In the genomic region with DNA sequence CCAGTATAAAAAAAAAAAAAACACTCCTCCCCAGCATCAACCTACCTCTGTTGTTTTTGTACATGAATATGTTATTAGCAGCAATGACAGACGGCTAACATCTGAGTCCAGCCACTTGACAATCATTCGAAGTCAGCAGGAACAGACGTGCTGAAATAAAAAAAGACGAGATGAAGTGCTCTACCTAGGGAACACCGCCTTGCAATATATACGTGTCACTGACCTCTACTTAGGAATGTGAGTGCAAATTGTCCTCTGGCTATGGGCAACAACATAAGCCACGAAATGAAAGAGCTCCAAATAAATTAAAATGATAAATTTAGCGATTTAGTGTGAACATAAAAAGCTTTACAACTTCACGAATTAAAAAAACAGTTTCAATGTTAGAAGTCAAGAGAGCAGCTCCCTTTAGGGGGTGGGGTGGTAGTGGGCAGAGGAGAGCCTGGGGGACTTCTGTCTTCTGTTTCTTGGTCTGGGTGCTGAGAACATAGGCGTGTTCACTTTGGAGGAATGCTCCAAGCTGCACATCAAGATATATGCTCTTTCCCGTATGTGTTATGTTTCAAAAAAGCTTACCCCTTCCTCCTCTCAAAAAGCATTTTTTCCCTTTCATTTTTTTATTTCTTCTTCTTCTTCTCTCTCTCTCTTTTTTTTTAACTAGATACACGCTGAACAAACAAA, we compare ENCODE assay signal across 1 cellular context.
TF ChIP-seq lines count a peak whose summit lies in the region.

No MANE protein-coding gene starts in this region.

TF ChIP-seq in endothelial cell of umbilical vein, 7 proteins besides CTCF, POLR2A, EP300 and RAD21:
- TF ChIP-seq EZH2 (IDR thresholded peaks at IDR 0.05; ENCODE audit: borderline replicate concordance, low read depth, low read length, severe bottlenecking) (no peak), FOS (IDR thresholded peaks at IDR 0.05; ENCODE audit: borderline replicate concordance, insufficient read depth, low read length) (no peak), MYC (IDR thresholded peaks at IDR 0.05; ENCODE audit: low read depth, low read length) (no peak), GATA2 (IDR thresholded peaks at IDR 0.05; ENCODE audit: insufficient read depth, insufficient read length, low read depth, low read length) (no peak), POLR2AphosphoS5 (IDR thresholded peaks at IDR 0.05; ENCODE audit: insufficient read depth, low read depth, low read length) (no peak), JUN (IDR thresholded peaks at IDR 0.05; ENCODE audit: borderline replicate concordance, insufficient read depth, insufficient read length, low read depth) (no peak)
- TF ChIP-seq, protein P1, sequence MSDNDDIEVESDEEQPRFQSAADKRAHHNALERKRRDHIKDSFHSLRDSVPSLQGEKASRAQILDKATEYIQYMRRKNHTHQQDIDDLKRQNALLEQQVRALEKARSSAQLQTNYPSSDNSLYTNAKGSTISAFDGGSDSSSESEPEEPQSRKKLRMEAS (IDR thresholded peaks at IDR 0.05; ENCODE audit: insufficient read depth, insufficient read length): no peak
